Comparison of ENCODE assay signal across 17 cellular contexts in genomic region chr3:179971280-179971679, GRCh38.
DNase-seq lines count a peak whose midpoint lies in the region; ATAC-seq, FAIRE-seq and TF ChIP-seq lines count a peak whose summit lies in the region.
"Had no signal": no experiment of that assay in that cellular context is flagged by ENCODE, and none has a peak within 500 bp of the region (broad histone marks: within the 10 kb centered on the region; RNA-seq: fewer than 3 reads in every experiment).

No MANE protein-coding gene starts in this region.

- no peaks in the 10 kb centered on the region for H3F3A ChIP-seq in MM.1S (ENCODE audit: insufficient read depth, low read length)

- intact Hi-C loops in HepG2 (cut with micrococcal nuclease; ENCODE audit: unreplicated experiment) (no loop called here), right lobe of liver (cut with DNase I) (no loop called here)

- CTCF ChIA-PET in HepG2 (lab: Yijun Ruan, JAX; ENCODE audit: low intra/inter-chr PET ratio, low total read pairs) = no interaction called here

- no peak for TF ChIP-seq POLR2A in HepG2 (IDR thresholded peaks at IDR 0.05; ENCODE audit: insufficient read depth in 1 of 2, low read depth in 2 of 2, low read length in 2 of 2)
- no peak for TF ChIP-seq POLR2A in right lobe of liver (IDR thresholded peaks at IDR 0.05)

- no peak overlapping the region for H3K27ac ChIP-seq in HepG2 (ENCODE audit: extremely low read length, insufficient read depth, low read length)
- H3K27ac ChIP-seq in right lobe of liver = no peak overlapping the region
- H3K27ac ChIP-seq in MM.1S (ENCODE audit: low read length) = no peak overlapping the region
- H3K27ac ChIP-seq: body of pancreas, left ventricle myocardium inferior, pancreas, SJCRH30, uterus had no signal

- no peak overlapping the region for H2AFZ ChIP-seq in HepG2 (ENCODE audit: low read length)
- no peak overlapping the region for H2AFZ ChIP-seq in MM.1S (ENCODE audit: low read length)

- H3K4me2 ChIP-seq in HepG2 (ENCODE audit: low read depth, low read length) = no peak overlapping the region
- H3K4me2 ChIP-seq in MM.1S (ENCODE audit: low read depth, low read length) = no peak overlapping the region

- FAIRE-seq in HepG2 (lab: Jason Lieb, UNC) = no peak
- FAIRE-seq: pancreas had no signal

- DNase-seq in HepG2 (ENCODE audit: low spot score) = no peak
- DNase-seq in right lobe of liver = no peak
- DNase-seq in NCI-H69 (lab: John Stamatoyannopoulos, UW) = peak; percentile 78
- peak; percentile 28 for DNase-seq in fibroblast of mammary gland (ENCODE audit: low read depth)
- DNase-seq in stimulated activated CD4-positive, alpha-beta T cell treated with anti-CD3 and anti-CD28 coated beads, Interleukin-4, amount 100 ng/mL, for 1 hour = no peak
- no peak for DNase-seq in foreskin fibroblast
- DNase-seq in GM13976 (ENCODE audit: low spot score) = no peak
- DNase-seq in MM.1S = no peak
- DNase-seq: activated naive CD4-positive, alpha-beta T cell treated with anti-CD3 and anti-CD28 coated beads, Interleukin-2, amount 10 ng/mL, durations not matched to agents 7 days and 5 days; body of pancreas; COR-L47; GF-D8; H9; left ventricle myocardium inferior; pancreas; SJCRH30; uterus had no signal

- TF ChIP-seq CTCF in HepG2 (CRISPR knock-in tag; IDR thresholded peaks at IDR 0.05) = no peak
- TF ChIP-seq CTCF in right lobe of liver (IDR thresholded peaks at IDR 0.05) = no peak
- TF ChIP-seq CTCF in fibroblast of mammary gland (conservative IDR thresholded peaks at IDR 0.05; ENCODE audit: control insufficient read depth, insufficient read depth, low read depth, low read length) = no peak
- no peak for TF ChIP-seq CTCF in foreskin fibroblast (IDR thresholded peaks at IDR 0.05; ENCODE audit: low read depth, low read length)
- TF ChIP-seq CTCF in GM13976 (IDR thresholded peaks at IDR 0.05; ENCODE audit: borderline replicate concordance, control extremely low read depth, extremely low read depth, insufficient read depth, missing control alignments) = no peak
- no peak for TF ChIP-seq CTCF in MM.1S (IDR thresholded peaks at IDR 0.05; ENCODE audit: low read length)

- no peak for TF ChIP-seq RAD21 in HepG2 (CRISPR knock-in tag; IDR thresholded peaks at IDR 0.05)

- H4K20me1 ChIP-seq in HepG2 (ENCODE audit: insufficient read depth, low read length) (no peaks in the 10 kb centered on the region), MM.1S (ENCODE audit: insufficient read depth, low read length) (no peaks in the 10 kb centered on the region)

- no peak for ATAC-seq in HepG2
- no peak for ATAC-seq in right lobe of liver
- ATAC-seq: body of pancreas, pancreas had no signal

- TF ChIP-seq EP300 in HepG2 (IDR thresholded peaks at IDR 0.05; ENCODE audit: low read depth in 2 of 2, low read length in 2 of 2) = no peak
- no peak for TF ChIP-seq EP300 in HepG2 (CRISPR knock-in tag; IDR thresholded peaks at IDR 0.05; ENCODE audit: borderline replicate concordance)

- POLR2A ChIA-PET in HepG2 (lab: Yijun Ruan, JAX) = no interaction called here

- H3K36me3 ChIP-seq in HepG2 (replicated peaks in 1 of 2; ENCODE audit: control insufficient read depth in 1 of 2, insufficient read depth in 2 of 2, low read length in 2 of 2) (no peaks in the 10 kb centered on the region), right lobe of liver (no peaks in the 10 kb centered on the region), MM.1S (replicated peaks; ENCODE audit: insufficient read depth, low read length) (no peaks in the 10 kb centered on the region)
- H3K36me3 ChIP-seq: left ventricle myocardium inferior, pancreas, SJCRH30, uterus had no signal

- no peaks in the 10 kb centered on the region for H3K9me2 ChIP-seq in MM.1S (replicated peaks; ENCODE audit: insufficient read depth, low read length)

- H3K27me3 ChIP-seq in HepG2 (ENCODE audit: control insufficient read depth in 1 of 2, insufficient read depth in 2 of 2, low read length in 2 of 2) (peaks cover 0 to 3% of the 10 kb centered on the region in 2 experiments; a peak in 1 of 5 replicates), right lobe of liver (no peaks in the 10 kb centered on the region), MM.1S (replicated peaks; ENCODE audit: insufficient read depth, low read length) (no peaks in the 10 kb centered on the region)
- H3K27me3 ChIP-seq: body of pancreas, pancreas, SJCRH30, uterus had no signal

- H3K9me3 ChIP-seq in HepG2 (ENCODE audit: low read length) (no peaks in the 10 kb centered on the region), right lobe of liver (no peaks in the 10 kb centered on the region), MM.1S (replicated peaks; ENCODE audit: insufficient read depth, low read length) (no peaks in the 10 kb centered on the region)
- H3K9me3 ChIP-seq: body of pancreas, left ventricle myocardium inferior, pancreas, SJCRH30, uterus had no signal

- no TSS peak for BruUV-seq in HepG2 (replicated peaks; lab: Mats Ljungman, UMichigan)

- H3K79me2 ChIP-seq in HepG2 (ENCODE audit: insufficient read depth, low read length) = no peaks in the 10 kb centered on the region
- no peaks in the 10 kb centered on the region for H3K79me2 ChIP-seq in MM.1S (ENCODE audit: low read length)

- H3K4me1 ChIP-seq in HepG2 (ENCODE audit: insufficient read depth, low read length) (no peaks in the 10 kb centered on the region), right lobe of liver (peaks cover 0 to 3% (median 0%) of the 10 kb centered on the region in 4 donors), MM.1S (ENCODE audit: low read length) (no peaks in the 10 kb centered on the region)
- H3K4me1 ChIP-seq: left ventricle myocardium inferior, SJCRH30, uterus had no signal

- H3K9ac ChIP-seq in HepG2 (ENCODE audit: insufficient read depth, low read depth, low read length) = no peak overlapping the region
- H3K9ac ChIP-seq in MM.1S (ENCODE audit: low read length) = no peak overlapping the region

- H3K4me3 ChIP-seq in HepG2 (replicated peaks in 1 of 3; ENCODE audit: insufficient read depth in 1 of 3, low read depth in 2 of 3, low read length in 3 of 3) (no peak overlapping the region), right lobe of liver (no peak overlapping the region), fibroblast of mammary gland (ENCODE audit: control insufficient read depth, low read depth, low read length) (no peak overlapping the region), foreskin fibroblast (ENCODE audit: low read depth in 1 of 2, low read length in 2 of 2) (no peak overlapping the region), MM.1S (ENCODE audit: low read length) (no peak overlapping the region)
- H3K4me3 ChIP-seq: body of pancreas, left ventricle myocardium inferior, pancreas, SJCRH30, uterus had no signal

- in situ Hi-C loops in HepG2 (cut with HindIII; ENCODE audit: extremely low pct_ligation_motif_present, low pct_unique_long_range_greater_than_20kb) = no loop called here
- in situ Hi-C loops in GM13976 (cut with MboI; ENCODE audit: low sequenced_read_pairs, unreplicated experiment) = no loop called here

- 7% methylated on average over 3 of the region's 3 CpGs for WGBS in HepG2 (ENCODE audit: low lambda C conversion rate)
- WGBS in right lobe of liver (ENCODE audit: insufficient coverage, low coverage, low lambda C conversion rate, missing lambda C conversion rate) = 34% methylated on average over 3 of the region's 3 CpGs

TF ChIP-seq in HepG2, 621 proteins besides CTCF, POLR2A, EP300 and RAD21:
- TF ChIP-seq USF2 (IDR thresholded peaks at IDR 0.05; ENCODE audit: low read depth, low read length) (no peak), USF2 (CRISPR knock-in tag; IDR thresholded peaks at IDR 0.05; ENCODE audit: borderline replicate concordance) (no peak), MAFK (conservative IDR thresholded peaks at IDR 0.05 in 1 of 2, IDR thresholded peaks at IDR 0.05 in 1 of 2; ENCODE audit: low read length in 2 of 2) (peak; percentile 29 to 32; a peak in 2 of 4 replicates), MAFF (IDR thresholded peaks at IDR 0.05; ENCODE audit: low read depth, low read length) (0 out of 2 replicates have a peak, but pooled peaks have one; percentile 32)

Comparison
In these comparisons a context has a peak if more than half of its experiments do, and no peak if none do; other contexts are left out.
1. DNase-seq: peak in NCI-H69 (single experiment) and fibroblast of mammary gland (single experiment); none in HepG2 (single experiment), right lobe of liver (0 of 3), stimulated activated CD4-positive, alpha-beta T cell treated with anti-CD3 and anti-CD28 coated beads, Interleukin-4, amount 100 ng/mL, for 1 hour (single experiment), foreskin fibroblast (0 of 2), GM13976 (single experiment) and MM.1S (single experiment).